ENCODE assay signal across 16 cellular contexts in genomic region chr10:73876157-73876556, GRCh38. TPM values are rescaled to one million over a fixed set of nuclear protein-coding genes. Genes with fewer than 3 reads are reported as not detected.
DNase-seq lines count a peak whose midpoint lies in the region; ATAC-seq, FAIRE-seq and TF ChIP-seq lines count a peak whose summit lies in the region.
"Had no signal": no experiment of that assay in that cellular context is flagged by ENCODE, and none has a peak within 500 bp of the region (broad histone marks: within the 10 kb centered on the region; RNA-seq: fewer than 3 reads in every experiment).

No MANE protein-coding gene starts in this region.

- H3K4me1 ChIP-seq in small intestine (ENCODE audit: control insufficient read depth in 2 of 2, insufficient read depth in 1 of 2, low read depth in 1 of 2, low read length in 1 of 2): peaks cover 5 to 9% of the 10 kb centered on the region in 2 donors

- no peaks in the 10 kb centered on the region for H3K27me3 ChIP-seq in small intestine (ENCODE audit: control insufficient read depth in 2 of 2, insufficient read depth in 2 of 2, low read length in 2 of 2)

- no peak for ATAC-seq in T-helper 17 cell
- no peak for ATAC-seq in GM18505 (IDR thresholded peaks at IDR 0.05; ENCODE audit: unreplicated experiment)
- ATAC-seq: left ventricle myocardium superior had no signal

- no peak for TF ChIP-seq POLR2A in GM18505 (IDR thresholded peaks at IDR 0.05; ENCODE audit: borderline replicate concordance, extremely low read depth, insufficient read depth, insufficient read length)

- peaks cover 19% of the 10 kb centered on the region for H3K36me3 Mint-ChIP-seq in T-helper 2 cell treated with Interferon-gamma antibody and Interleukin-4, amounts not matched to agents 5 μg/mL and 100 μg/mL, for 36 hours (ENCODE audit: low read depth)
- H3K36me3 Mint-ChIP-seq in T-helper 17 cell (ENCODE audit: low read depth): peaks cover 3% of the 10 kb centered on the region
- peaks cover 13% of the 10 kb centered on the region for H3K36me3 Mint-ChIP-seq in endothelial cell (ENCODE audit: low read depth, unreplicated experiment)

- H3K36me3 ChIP-seq in small intestine (ENCODE audit: control insufficient read depth in 2 of 2, insufficient read depth in 2 of 2, low read length in 2 of 2): peaks cover 0 to under 1% of the 10 kb centered on the region in 2 donors

- H3K4me3 ChIP-seq in small intestine (ENCODE audit: low read depth in 1 of 2, low read length in 2 of 2): no peak overlapping the region

- 37 to 62% (median 54%) methylated on average over 2 to 4 of the region's 4 CpGs for WGBS in small intestine, 3 donors

- H3K27ac Mint-ChIP-seq in T-helper 2 cell treated with Interferon-gamma antibody and Interleukin-4, amounts not matched to agents 5 μg/mL and 100 μg/mL, for 36 hours: no peak overlapping the region
- H3K27ac Mint-ChIP-seq in T-helper 17 cell (peak overlapping the region; percentile 76), endothelial cell (ENCODE audit: unreplicated experiment) (no peak overlapping the region)

- H3K27ac ChIP-seq in small intestine (ENCODE audit: low read depth in 1 of 2, low read length in 1 of 2): peak overlapping the region; percentile 26 to 42
- H3K27ac ChIP-seq: epithelial cell of prostate had no signal

- H3K9me3 Mint-ChIP-seq in T-helper 2 cell treated with Interferon-gamma antibody and Interleukin-4, amounts not matched to agents 5 μg/mL and 100 μg/mL, for 36 hours: no peaks in the 10 kb centered on the region
- H3K9me3 Mint-ChIP-seq in endothelial cell (ENCODE audit: unreplicated experiment): no peaks in the 10 kb centered on the region
- H3K9me3 Mint-ChIP-seq: central memory CD8-positive, alpha-beta T cell had no signal

- H3K4me1 Mint-ChIP-seq in T-helper 2 cell treated with Interferon-gamma antibody and Interleukin-4, amounts not matched to agents 5 μg/mL and 100 μg/mL, for 36 hours (ENCODE audit: low read depth): peaks cover 55% of the 10 kb centered on the region
- peaks cover 54% of the 10 kb centered on the region for H3K4me1 Mint-ChIP-seq in T-helper 17 cell
- peaks cover 19% of the 10 kb centered on the region for H3K4me1 Mint-ChIP-seq in endothelial cell (ENCODE audit: unreplicated experiment)

- H3K9me3 ChIP-seq in T-helper 17 cell (ENCODE audit: control insufficient read depth, low read length, poor library complexity, severe bottlenecking) (no peaks in the 10 kb centered on the region), small intestine (ENCODE audit: control insufficient read depth, low read depth) (no peaks in the 10 kb centered on the region)

- TF ChIP-seq CTCF in endothelial cell (IDR thresholded peaks at IDR 0.05; ENCODE audit: unreplicated experiment): no peak

- peak overlapping the region; percentile 50 for H3K4me3 Mint-ChIP-seq in T-helper 2 cell treated with Interferon-gamma antibody and Interleukin-4, amounts not matched to agents 5 μg/mL and 100 μg/mL, for 36 hours
- H3K4me3 Mint-ChIP-seq in T-helper 17 cell (no peak overlapping the region), endothelial cell (ENCODE audit: unreplicated experiment) (no peak overlapping the region)

- no peaks in the 10 kb centered on the region for H3K27me3 Mint-ChIP-seq in T-helper 2 cell treated with Interferon-gamma antibody and Interleukin-4, amounts not matched to agents 5 μg/mL and 100 μg/mL, for 36 hours (ENCODE audit: low read depth)
- no peaks in the 10 kb centered on the region for H3K27me3 Mint-ChIP-seq in T-helper 17 cell
- peaks cover 16% of the 10 kb centered on the region for H3K27me3 Mint-ChIP-seq in endothelial cell (ENCODE audit: unreplicated experiment)
- H3K27me3 Mint-ChIP-seq: central memory CD8-positive, alpha-beta T cell had no signal

- no peak for DNase-seq in T-helper 2 cell treated with Interferon-gamma antibody and Interleukin-4, amounts not matched to agents 5 μg/mL and 100 μg/mL, for 36 hours (ENCODE audit: low spot score)
- no peak for DNase-seq in T-helper 2 cell
- DNase-seq in T-helper 17 cell: no peak
- DNase-seq in islet precursor cell: peak; percentile 78
- DNase-seq in small intestine: no peak
- DNase-seq in DMS153 (lab: John Stamatoyannopoulos, UW): no peak
- no peak for DNase-seq in endothelial cell (ENCODE audit: low spot score)
- DNase-seq: activated gamma-delta T cell treated with Interleukin-2 at 50 U/mL for 16 hours; left ventricle myocardium superior; NCI-H1105; NCI-H510A; nucleus accumbens; stimulated activated CD4-positive, alpha-beta T cell treated with anti-CD3 and anti-CD28 coated beads, Interleukin-12 subunit alpha, Interleukin-12 subunit beta, amount 100 ng/mL, for 4 hours had no signal

- no peak for FAIRE-seq in small intestine (lab: Jason Lieb, UNC)

RNA-seq across cellular contexts. Expression of gene CAMK2G, which starts 1.8 kb away (rescaled TPM):
- total RNA-seq in T-helper 17 cell (10 to 100 TPM; 52.6 to 59.6 TPM), endothelial cell (ENCODE audit: unreplicated experiment) (27.7 TPM)
- 10 to 100 TPM; 33.1 to 74.9 (median 54.9) TPM for polyA plus RNA-seq in small intestine

RNA-seq across cellular contexts. Expression of gene PLAU, which starts 34.8 kb away (rescaled TPM):
- total RNA-seq in T-helper 17 cell (under 1 TPM in 1 of 2 donors, not detected in 1; 0.42 TPM), endothelial cell (ENCODE audit: unreplicated experiment) (19.5 TPM)
- polyA plus RNA-seq in small intestine: 10 to 100 TPM in 1 of 3 donors, 1 to 10 TPM in 2; 1.3 to 11.1 (median 1.6) TPM

Comparison
In these comparisons a context has a peak if more than half of its experiments do, and no peak if none do; other contexts are left out.
1. RNA of gene PLAU, which starts 34.8 kb away (total RNA-seq): 19.5 TPM in endothelial cell (single experiment); 0.42 TPM in T-helper 17 cell; every median in the first group is over 10 times any median in the second.